ENCODE assay signal across 8 cellular contexts in genomic region chr11:64245401-64245796, GRCh38. TPM values are rescaled to one million over a fixed set of nuclear protein-coding genes. Genes with fewer than 3 reads are reported as not detected.
DNase-seq lines count a peak whose midpoint lies in the region; ATAC-seq and TF ChIP-seq lines count a peak whose summit lies in the region.

No MANE protein-coding gene starts in this region.

- H3K27ac Mint-ChIP-seq in activated naive CD4-positive, alpha-beta T cell treated with anti-CD3 and anti-CD28 coated beads, Interleukin-2, amount 50 U/mL, for 72 hours: peak overlapping the region; percentile 91 to 93

- H3K36me3 Mint-ChIP-seq in activated naive CD4-positive, alpha-beta T cell treated with anti-CD3 and anti-CD28 coated beads, Interleukin-2, amount 50 U/mL, for 72 hours: peaks cover 7 to 16% of the 10 kb centered on the region in 2 donors

- no peak for ATAC-seq in activated naive CD4-positive, alpha-beta T cell treated with anti-CD3 and anti-CD28 coated beads, Interleukin-2, amount 50 U/mL, for 72 hours
- ATAC-seq in GM21717 (IDR thresholded peaks at IDR 0.05; ENCODE audit: unreplicated experiment): no peak

- no peak for DNase-seq in AG09309 (ENCODE audit: low read depth)
- peak; percentile 62 for DNase-seq in Jurkat, Clone E6-1 (ENCODE audit: low read depth, low spot score)
- no peak for DNase-seq in activated naive CD4-positive, alpha-beta T cell treated with anti-CD3 and anti-CD28 coated beads, Interleukin-2, amount 50 U/mL, for 72 hours (ENCODE audit: low spot score in 2 of 2)
- peak; percentile 6 to 28 for DNase-seq in hippocampal formation (lab: John Stamatoyannopoulos, UW)
- no peak for DNase-seq in SKM-1 (lab: John Stamatoyannopoulos, UW; ENCODE audit: unreplicated experiment)
- no peak for DNase-seq in stimulated activated CD4-positive, alpha-beta T cell treated with anti-CD3 and anti-CD28 coated beads, Interleukin-1b, Interleukin-23, amount 100 ng/mL, for 48 hours

- H3K4me3 ChIP-seq in AG09309 (ENCODE audit: control insufficient read depth, low read depth, low read length): peak overlapping the region; percentile 95
- H3K4me3 ChIP-seq in Jurkat, Clone E6-1 (ENCODE audit: low read length): peak overlapping the region; percentile 80
- H3K4me3 ChIP-seq in skin epidermis: peak overlapping the region; percentile 55 to 80 (median 69)

- H3K27ac ChIP-seq in skin epidermis: peak overlapping the region; percentile 84 to 98 (median 92)

- TF ChIP-seq CTCF in AG09309 (IDR thresholded peaks at IDR 0.05; ENCODE audit: control insufficient read depth, insufficient read depth, low read depth, low read length, missing control alignments): no peak

- H3K9me3 Mint-ChIP-seq in activated naive CD4-positive, alpha-beta T cell treated with anti-CD3 and anti-CD28 coated beads, Interleukin-2, amount 50 U/mL, for 72 hours: no peaks in the 10 kb centered on the region

RNA-seq across cellular contexts. Expression of gene PPP1R14B, which starts 1.3 kb away (rescaled TPM):
- polyA plus RNA-seq in Jurkat, Clone E6-1 (2012; ENCODE audit: insufficient read depth, insufficient read length): 339 TPM
- total RNA-seq in activated naive CD4-positive, alpha-beta T cell treated with anti-CD3 and anti-CD28 coated beads, Interleukin-2, amount 50 U/mL, for 72 hours: 100 to 1,000 TPM; 177 to 262 TPM

RNA-seq across cellular contexts. Expression of gene FKBP2, which starts 4.5 kb away (rescaled TPM):
- polyA plus RNA-seq in Jurkat, Clone E6-1 (2012; ENCODE audit: insufficient read depth, insufficient read length): 113 TPM
- 10 to 100 TPM; 27.7 to 36.0 TPM for total RNA-seq in activated naive CD4-positive, alpha-beta T cell treated with anti-CD3 and anti-CD28 coated beads, Interleukin-2, amount 50 U/mL, for 72 hours

RNA-seq across cellular contexts. Expression of gene PLCB3, which starts 5.9 kb away (rescaled TPM):
- 13.5 TPM for polyA plus RNA-seq in Jurkat, Clone E6-1 (2012; ENCODE audit: insufficient read depth, insufficient read length)
- 10 to 100 TPM; 10.4 to 13.7 TPM for total RNA-seq in activated naive CD4-positive, alpha-beta T cell treated with anti-CD3 and anti-CD28 coated beads, Interleukin-2, amount 50 U/mL, for 72 hours

RNA-seq across cellular contexts. Expression of gene VEGFB, which starts 11.0 kb away (rescaled TPM):
- 119 TPM for polyA plus RNA-seq in Jurkat, Clone E6-1 (2012; ENCODE audit: insufficient read depth, insufficient read length)
- 100 to 1,000 TPM in 1 of 2 donors, 10 to 100 TPM in 1; 57.6 to 119 TPM for total RNA-seq in activated naive CD4-positive, alpha-beta T cell treated with anti-CD3 and anti-CD28 coated beads, Interleukin-2, amount 50 U/mL, for 72 hours

RNA-seq across cellular contexts. Expression of gene DNAJC4, which starts 15.1 kb away (rescaled TPM):
- polyA plus RNA-seq in Jurkat, Clone E6-1 (2012; ENCODE audit: insufficient read depth, insufficient read length): 45.4 TPM
- 10 to 100 TPM; 26.7 to 48.7 TPM for total RNA-seq in activated naive CD4-positive, alpha-beta T cell treated with anti-CD3 and anti-CD28 coated beads, Interleukin-2, amount 50 U/mL, for 72 hours

Comparison
In these comparisons a context has a peak if more than half of its experiments do, and no peak if none do; other contexts are left out.
1. DNase-seq: peak in Jurkat, Clone E6-1 (single experiment) and hippocampal formation (2 of 2); none in AG09309 (single experiment), activated naive CD4-positive, alpha-beta T cell treated with anti-CD3 and anti-CD28 coated beads, Interleukin-2, amount 50 U/mL, for 72 hours (0 of 2), SKM-1 (single experiment) and stimulated activated CD4-positive, alpha-beta T cell treated with anti-CD3 and anti-CD28 coated beads, Interleukin-1b, Interleukin-23, amount 100 ng/mL, for 48 hours (single experiment).
2. Peak in every context shown above with its lines, with median percentiles within 50 percentile points of each other: H3K4me3 ChIP-seq.